In the genomic region with DNA sequence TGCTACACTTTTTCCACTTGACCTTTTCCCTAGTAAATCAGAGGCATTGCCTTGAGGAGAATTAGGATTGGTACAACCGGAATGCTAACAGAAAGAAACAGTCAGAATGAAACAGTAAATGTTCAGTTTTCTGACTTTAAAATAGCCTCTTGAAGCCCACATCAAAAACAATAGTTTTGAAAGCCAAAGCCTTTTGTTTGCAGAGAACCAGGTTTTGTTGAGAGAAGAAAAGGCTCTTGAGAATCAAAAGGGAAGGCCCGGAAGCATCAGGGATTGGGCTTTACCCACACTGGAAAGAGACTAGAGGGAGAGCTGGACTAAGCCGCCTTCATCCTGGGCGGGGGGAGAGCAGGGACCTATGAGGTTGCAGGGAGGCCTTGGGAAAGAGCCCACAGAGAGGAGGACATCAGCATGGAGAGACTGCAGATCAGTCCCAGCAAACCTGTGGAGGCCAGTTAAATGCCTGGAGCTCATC, we compare ENCODE assay signal across 10 cellular contexts. TPM values are rescaled to one million over a fixed set of nuclear protein-coding genes. Genes with fewer than 3 reads are reported as not detected.
DNase-seq lines count a peak whose midpoint lies in the region; ATAC-seq and TF ChIP-seq lines count a peak whose summit lies in the region.
"Had no signal": no experiment of that assay in that cellular context is flagged by ENCODE, and none has a peak within 500 bp of the region (broad histone marks: within the 10 kb centered on the region; RNA-seq: fewer than 3 reads in every experiment).

No MANE protein-coding gene starts in this region.

- TF ChIP-seq CTCF in Peyer's patch (IDR thresholded peaks at IDR 0.05) (no peak), osteoblast (IDR thresholded peaks at IDR 0.05; ENCODE audit: extremely low read depth, low read depth, low read length) (no peak)

- H3K27ac ChIP-seq in Peyer's patch, result peak overlapping the region in 3 of 4 donors; percentile 23 to 74 (median 34)
- H3K27ac ChIP-seq in osteoblast (ENCODE audit: low read depth, low read length), result no peak overlapping the region
- H3K27ac ChIP-seq: prostate gland had no signal

- no peaks in the 10 kb centered on the region for H3K36me3 ChIP-seq in Peyer's patch
- H3K36me3 ChIP-seq in osteoblast (ENCODE audit: insufficient read depth, low read length), result no peaks in the 10 kb centered on the region
- H3K36me3 ChIP-seq: prostate gland had no signal

- no peaks in the 10 kb centered on the region for H4K20me1 ChIP-seq in osteoblast (ENCODE audit: insufficient read depth, low read length)

- no peaks in the 10 kb centered on the region for H3K9me3 ChIP-seq in Peyer's patch
- H3K9me3 ChIP-seq in osteoblast (ENCODE audit: low read depth, low read length), result no peaks in the 10 kb centered on the region
- H3K9me3 ChIP-seq: prostate gland had no signal

- no peak overlapping the region for H3K4me2 ChIP-seq in osteoblast (ENCODE audit: insufficient read depth, low read length)

- H3K27me3 ChIP-seq in Peyer's patch (no peaks in the 10 kb centered on the region), osteoblast (ENCODE audit: insufficient read depth, low read length) (no peaks in the 10 kb centered on the region)

- H2AFZ ChIP-seq in osteoblast (ENCODE audit: low read length), result peak overlapping the region; percentile 7

- peaks cover 0 to 14% (median 0%) of the 10 kb centered on the region in 4 donors for H3K4me1 ChIP-seq in Peyer's patch
- peaks cover 10% of the 10 kb centered on the region for H3K4me1 ChIP-seq in osteoblast (ENCODE audit: insufficient read depth, low read length)
- H3K4me1 ChIP-seq: prostate gland had no signal

- H3K79me2 ChIP-seq in osteoblast (ENCODE audit: insufficient read depth, low read length), result no peaks in the 10 kb centered on the region

- DNase-seq in Peyer's patch, result no peak
- DNase-seq in osteoblast (ENCODE audit: insufficient read length, low spot score, missing footprints), result no peak
- no peak for DNase-seq in cerebellar nuclear complex (lab: John Stamatoyannopoulos, UW)
- DNase-seq: activated CD4-positive, alpha-beta T cell treated with anti-CD3 and anti-CD28 coated beads, Interleukin-2, amount 50 U/mL, for 1 hour had no signal

- peak; percentile 23 for ATAC-seq in GM18909 (IDR thresholded peaks at IDR 0.05; ENCODE audit: poor library complexity, unreplicated experiment)
- peak; percentile 23 for ATAC-seq in HG02759 (IDR thresholded peaks at IDR 0.05; ENCODE audit: unreplicated experiment)
- no peak for ATAC-seq in HG02970 (IDR thresholded peaks at IDR 0.05; ENCODE audit: low FRiP score, unreplicated experiment)
- no peak for ATAC-seq in HG02763 (IDR thresholded peaks at IDR 0.05; ENCODE audit: unreplicated experiment)
- no peak for ATAC-seq in HG02678 (IDR thresholded peaks at IDR 0.05; ENCODE audit: unreplicated experiment)

- H3K4me3 ChIP-seq in Peyer's patch, result no peak overlapping the region
- H3K4me3 ChIP-seq in osteoblast (ENCODE audit: insufficient read depth, low read length), result no peak overlapping the region
- H3K4me3 ChIP-seq: prostate gland had no signal

- no peak for TF ChIP-seq POLR2A in Peyer's patch (IDR thresholded peaks at IDR 0.05)

RNA-seq across cellular contexts. Expression of gene ADM, which starts 12.4 kb away (rescaled TPM):
- total RNA-seq in Peyer's patch (100 to 1,000 TPM in 2 of 4 donors, 10 to 100 TPM in 2; 75.5 to 323 (median 106) TPM), osteoblast (240 and 250 TPM in 2 replicates)

RNA-seq across cellular contexts. Expression of gene SBF2, which starts 23.3 kb away (rescaled TPM):
- total RNA-seq in Peyer's patch, result 10 to 100 TPM; 52.7 to 70.1 (median 56.7) TPM
- 61.2 and 71.0 TPM in 2 replicates for total RNA-seq in osteoblast

Comparison
In these comparisons a context has a peak if more than half of its experiments do, and no peak if none do; other contexts are left out.
1. ATAC-seq: peak in GM18909 (single experiment) and HG02759 (single experiment); none in HG02970 (single experiment), HG02763 (single experiment) and HG02678 (single experiment).